Comparison of ENCODE assay signal across 8 cellular contexts in genomic region chr1:25247024-25247828, GRCh38. TPM values are rescaled to one million over a fixed set of nuclear protein-coding genes. Genes with fewer than 3 reads are reported as not detected.
DNase-seq lines count a peak whose midpoint lies in the region; ATAC-seq lines count a peak whose summit lies in the region.

Gene RSRP1, minus strand, starts transcription at chr1:25247454. Its CDS starts 491 bp downstream, at chr1:25246963.

- intact Hi-C loops in activated T-helper 1 cell treated with anti-CD3 and anti-CD28 coated beads, Interleukin-12 subunit alpha, Interleukin-12 subunit beta, Interleukin-2, Interleukin-4 antibody, amounts not matched to agents 30 ng/mL and 10 ng/mL and 1 ng/mL, durations not matched to agents 14 hours and 24 hours and 36 hours (cut with micrococcal nuclease), result loop anchor here (1.0 to 10.0 kb wide), 12 partner anchors 8 to 1988 kb away; partner anchors contain the start of genes MACO1, PAFAH2, RCAN3 and SRRM1

- DNase-seq in DMS79 (lab: John Stamatoyannopoulos, UW), result peak; percentile 98
- peak; percentile 99 for DNase-seq in Karpas-422
- peak; percentile 98 for DNase-seq in RKO (ENCODE audit: low spot score)
- peak; percentile 100 for DNase-seq in activated T-helper 1 cell treated with anti-CD3 and anti-CD28 coated beads, Interleukin-12 subunit alpha, Interleukin-12 subunit beta, Interleukin-2, Interleukin-4 antibody, amounts not matched to agents 30 ng/mL and 10 ng/mL and 1 ng/mL, durations not matched to agents 14 hours and 24 hours and 36 hours (ENCODE audit: low spot score)
- DNase-seq in fibroblast of gingiva (ENCODE audit: low read depth), result peak; percentile 98
- peak; percentile 99 for DNase-seq in naive B cell

- peak within 1 kb of the TSS; percentile 91 for H3K27ac ChIP-seq in Karpas-422 (ENCODE audit: low read length)

- ATAC-seq in GM21786 (IDR thresholded peaks at IDR 0.05; ENCODE audit: unreplicated experiment) (peak; percentile 78), naive B cell (ENCODE audit: low read depth in 2 of 2) (peak; percentile 77 to 78)
- peak; percentile 97 for ATAC-seq in stimulated activated memory B cell treated with anti-CD40 and anti-IgM and Interleukin-4, amounts not matched to agents 10 μg/mL and 1 μg/mL and 100 μg/mL, for 72 hours

- H4K20me1 ChIP-seq in Karpas-422 (ENCODE audit: insufficient read depth, low read depth, low read length), result peaks cover 23% of the 10 kb centered on the region

- peak within 1 kb of the TSS; percentile 95 for H3K4me2 ChIP-seq in Karpas-422 (ENCODE audit: low read depth, low read length, poor library complexity, severe bottlenecking)

- peaks cover 50% of the 10 kb centered on the region for H3K4me1 Mint-ChIP-seq in activated T-helper 1 cell treated with anti-CD3 and anti-CD28 coated beads, Interleukin-12 subunit alpha, Interleukin-12 subunit beta, Interleukin-2, Interleukin-4 antibody, amounts not matched to agents 30 ng/mL and 10 ng/mL and 1 ng/mL, durations not matched to agents 14 hours and 24 hours and 36 hours (ENCODE audit: low read depth)
- peaks cover 24 to 59% (median 49%) of the 10 kb centered on the region in 3 donors for H3K4me1 Mint-ChIP-seq in naive B cell
- H3K4me1 Mint-ChIP-seq in stimulated activated memory B cell treated with anti-CD40 and anti-IgM and Interleukin-4, amounts not matched to agents 10 μg/mL and 1 μg/mL and 100 μg/mL, for 72 hours, result peaks cover 40% of the 10 kb centered on the region

- peak within 1 kb of the TSS; percentile 99 for H3K27ac Mint-ChIP-seq in activated T-helper 1 cell treated with anti-CD3 and anti-CD28 coated beads, Interleukin-12 subunit alpha, Interleukin-12 subunit beta, Interleukin-2, Interleukin-4 antibody, amounts not matched to agents 30 ng/mL and 10 ng/mL and 1 ng/mL, durations not matched to agents 14 hours and 24 hours and 36 hours
- peak within 1 kb of the TSS; percentile 99 to 100 (median 100) for H3K27ac Mint-ChIP-seq in naive B cell
- H3K27ac Mint-ChIP-seq in stimulated activated memory B cell treated with anti-CD40 and anti-IgM and Interleukin-4, amounts not matched to agents 10 μg/mL and 1 μg/mL and 100 μg/mL, for 72 hours, result peak within 1 kb of the TSS; percentile 100

- no peaks in the 10 kb centered on the region for H3K9me3 ChIP-seq in Karpas-422 (ENCODE audit: low read length)

- peaks cover 2% of the 10 kb centered on the region for H3K27me3 Mint-ChIP-seq in activated T-helper 1 cell treated with anti-CD3 and anti-CD28 coated beads, Interleukin-12 subunit alpha, Interleukin-12 subunit beta, Interleukin-2, Interleukin-4 antibody, amounts not matched to agents 30 ng/mL and 10 ng/mL and 1 ng/mL, durations not matched to agents 14 hours and 24 hours and 36 hours (ENCODE audit: insufficient read depth)
- no peaks in the 10 kb centered on the region for H3K27me3 Mint-ChIP-seq in naive B cell
- H3K27me3 Mint-ChIP-seq in stimulated activated memory B cell treated with anti-CD40 and anti-IgM and Interleukin-4, amounts not matched to agents 10 μg/mL and 1 μg/mL and 100 μg/mL, for 72 hours, result no peaks in the 10 kb centered on the region

- H2AFZ ChIP-seq in Karpas-422 (ENCODE audit: low read length), result peak within 1 kb of the TSS; percentile 76

- peak within 1 kb of the TSS; percentile 100 for H3K9ac ChIP-seq in Karpas-422 (ENCODE audit: low read length)

- peak within 1 kb of the TSS; percentile 92 for H3K4me3 Mint-ChIP-seq in activated T-helper 1 cell treated with anti-CD3 and anti-CD28 coated beads, Interleukin-12 subunit alpha, Interleukin-12 subunit beta, Interleukin-2, Interleukin-4 antibody, amounts not matched to agents 30 ng/mL and 10 ng/mL and 1 ng/mL, durations not matched to agents 14 hours and 24 hours and 36 hours
- H3K4me3 Mint-ChIP-seq in naive B cell, result peak within 1 kb of the TSS; percentile 95 to 99 (median 98)
- peak within 1 kb of the TSS; percentile 99 for H3K4me3 Mint-ChIP-seq in stimulated activated memory B cell treated with anti-CD40 and anti-IgM and Interleukin-4, amounts not matched to agents 10 μg/mL and 1 μg/mL and 100 μg/mL, for 72 hours

- peaks cover 44% of the 10 kb centered on the region for H3K36me3 ChIP-seq in Karpas-422 (ENCODE audit: insufficient read depth, low read length)

- H3K79me2 ChIP-seq in Karpas-422 (ENCODE audit: low read length), result peaks cover 36% of the 10 kb centered on the region

- no peaks in the 10 kb centered on the region for H3K9me2 ChIP-seq in Karpas-422 (replicated peaks; ENCODE audit: insufficient read depth, low read length)

- H3K27me3 ChIP-seq in Karpas-422 (ENCODE audit: low read length), result no peaks in the 10 kb centered on the region

- no peaks in the 10 kb centered on the region for H3K9me3 Mint-ChIP-seq in activated T-helper 1 cell treated with anti-CD3 and anti-CD28 coated beads, Interleukin-12 subunit alpha, Interleukin-12 subunit beta, Interleukin-2, Interleukin-4 antibody, amounts not matched to agents 30 ng/mL and 10 ng/mL and 1 ng/mL, durations not matched to agents 14 hours and 24 hours and 36 hours
- H3K9me3 Mint-ChIP-seq in naive B cell, result no peaks in the 10 kb centered on the region
- no peaks in the 10 kb centered on the region for H3K9me3 Mint-ChIP-seq in stimulated activated memory B cell treated with anti-CD40 and anti-IgM and Interleukin-4, amounts not matched to agents 10 μg/mL and 1 μg/mL and 100 μg/mL, for 72 hours

- H3K4me3 ChIP-seq in Karpas-422 (ENCODE audit: low read length), result peak within 1 kb of the TSS; percentile 100

- peaks cover 50% of the 10 kb centered on the region for H3K4me1 ChIP-seq in Karpas-422 (ENCODE audit: low read length)

- H3K36me3 Mint-ChIP-seq in activated T-helper 1 cell treated with anti-CD3 and anti-CD28 coated beads, Interleukin-12 subunit alpha, Interleukin-12 subunit beta, Interleukin-2, Interleukin-4 antibody, amounts not matched to agents 30 ng/mL and 10 ng/mL and 1 ng/mL, durations not matched to agents 14 hours and 24 hours and 36 hours (ENCODE audit: low read depth), result peaks cover 46% of the 10 kb centered on the region
- H3K36me3 Mint-ChIP-seq in naive B cell, result peaks cover 0 to 16% of the 10 kb centered on the region in 2 donors
- peaks cover 46% of the 10 kb centered on the region for H3K36me3 Mint-ChIP-seq in stimulated activated memory B cell treated with anti-CD40 and anti-IgM and Interleukin-4, amounts not matched to agents 10 μg/mL and 1 μg/mL and 100 μg/mL, for 72 hours

RNA-seq across cellular contexts. Expression of gene RSRP1, which starts in this region (rescaled TPM):
- total RNA-seq in Karpas-422 (2014; rRNA removed; shearing (Covaris generic); ENCODE audit: low replicate concordance), result 151 and 155 TPM in 2 replicates
- 123 and 129 TPM in 2 replicates for total RNA-seq in activated T-helper 1 cell treated with anti-CD3 and anti-CD28 coated beads, Interleukin-12 subunit alpha, Interleukin-12 subunit beta, Interleukin-2, Interleukin-4 antibody, amounts not matched to agents 30 ng/mL and 10 ng/mL and 1 ng/mL, durations not matched to agents 14 hours and 24 hours and 36 hours
- 10 to 100 TPM; 34.2 to 78.0 (median 68.9) TPM for polyA plus RNA-seq in naive B cell (ENCODE audit: low read depth in 6 of 6)

Comparison
In these comparisons a context has a peak if more than half of its experiments do, and no peak if none do; other contexts are left out.
1. Peak in every context shown above with its lines: DNase-seq, ATAC-seq, H3K4me3 ChIP-seq and H3K27ac ChIP-seq.